In genomic region chr1:90705910-90706309, GRCh38 we compare ENCODE assay signal across 1 cellular context.
TF ChIP-seq lines count a peak whose summit lies in the region.

No MANE protein-coding gene starts in this region.

TF ChIP-seq in HepG2, 621 proteins besides CTCF, POLR2A, EP300 and RAD21:
- TF ChIP-seq MIXL1 (CRISPR knock-in tag; IDR thresholded peaks at IDR 0.05) (no peak), MAFG (CRISPR knock-in tag; IDR thresholded peaks at IDR 0.05) (no peak), ZNF121 (CRISPR knock-in tag; IDR thresholded peaks at IDR 0.05) (no peak), HOMEZ (CRISPR knock-in tag; IDR thresholded peaks at IDR 0.05; ENCODE audit: low read depth) (no peak), FOXJ3 (CRISPR knock-in tag; IDR thresholded peaks at IDR 0.05; ENCODE audit: borderline replicate concordance) (no peak), ZFP36L1 (CRISPR knock-in tag; IDR thresholded peaks at IDR 0.05) (no peak), BRCA1 (CRISPR knock-in tag; IDR thresholded peaks at IDR 0.05) (no peak), NFE2L1 (CRISPR knock-in tag; IDR thresholded peaks at IDR 0.05; ENCODE audit: borderline replicate concordance) (no peak), THAP9 (CRISPR knock-in tag; IDR thresholded peaks at IDR 0.05; ENCODE audit: borderline replicate concordance) (no peak), YEATS4 (CRISPR knock-in tag; IDR thresholded peaks at IDR 0.05; ENCODE audit: borderline replicate concordance) (no peak), ZFY (CRISPR knock-in tag; IDR thresholded peaks at IDR 0.05) (no peak), ZNF567 (CRISPR knock-in tag; IDR thresholded peaks at IDR 0.05; ENCODE audit: borderline replicate concordance) (no peak), ZNF609 (CRISPR knock-in tag; IDR thresholded peaks at IDR 0.05; ENCODE audit: borderline replicate concordance) (no peak), ZNF816 (CRISPR knock-in tag; IDR thresholded peaks at IDR 0.05; ENCODE audit: borderline replicate concordance) (no peak)
- TF ChIP-seq, protein P1, sequence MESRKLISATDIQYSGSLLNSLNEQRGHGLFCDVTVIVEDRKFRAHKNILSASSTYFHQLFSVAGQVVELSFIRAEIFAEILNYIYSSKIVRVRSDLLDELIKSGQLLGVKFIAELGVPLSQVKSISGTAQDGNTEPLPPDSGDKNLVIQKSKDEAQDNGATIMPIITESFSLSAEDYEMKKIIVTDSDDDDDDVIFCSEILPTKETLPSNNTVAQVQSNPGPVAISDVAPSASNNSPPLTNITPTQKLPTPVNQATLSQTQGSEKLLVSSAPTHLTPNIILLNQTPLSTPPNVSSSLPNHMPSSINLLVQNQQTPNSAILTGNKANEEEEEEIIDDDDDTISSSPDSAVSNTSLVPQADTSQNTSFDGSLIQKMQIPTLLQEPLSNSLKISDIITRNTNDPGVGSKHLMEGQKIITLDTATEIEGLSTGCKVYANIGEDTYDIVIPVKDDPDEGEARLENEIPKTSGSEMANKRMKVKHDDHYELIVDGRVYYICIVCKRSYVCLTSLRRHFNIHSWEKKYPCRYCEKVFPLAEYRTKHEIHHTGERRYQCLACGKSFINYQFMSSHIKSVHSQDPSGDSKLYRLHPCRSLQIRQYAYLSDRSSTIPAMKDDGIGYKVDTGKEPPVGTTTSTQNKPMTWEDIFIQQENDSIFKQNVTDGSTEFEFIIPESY (CRISPR knock-in tag; IDR thresholded peaks at IDR 0.05), result no peak
- TF ChIP-seq, protein P2, sequence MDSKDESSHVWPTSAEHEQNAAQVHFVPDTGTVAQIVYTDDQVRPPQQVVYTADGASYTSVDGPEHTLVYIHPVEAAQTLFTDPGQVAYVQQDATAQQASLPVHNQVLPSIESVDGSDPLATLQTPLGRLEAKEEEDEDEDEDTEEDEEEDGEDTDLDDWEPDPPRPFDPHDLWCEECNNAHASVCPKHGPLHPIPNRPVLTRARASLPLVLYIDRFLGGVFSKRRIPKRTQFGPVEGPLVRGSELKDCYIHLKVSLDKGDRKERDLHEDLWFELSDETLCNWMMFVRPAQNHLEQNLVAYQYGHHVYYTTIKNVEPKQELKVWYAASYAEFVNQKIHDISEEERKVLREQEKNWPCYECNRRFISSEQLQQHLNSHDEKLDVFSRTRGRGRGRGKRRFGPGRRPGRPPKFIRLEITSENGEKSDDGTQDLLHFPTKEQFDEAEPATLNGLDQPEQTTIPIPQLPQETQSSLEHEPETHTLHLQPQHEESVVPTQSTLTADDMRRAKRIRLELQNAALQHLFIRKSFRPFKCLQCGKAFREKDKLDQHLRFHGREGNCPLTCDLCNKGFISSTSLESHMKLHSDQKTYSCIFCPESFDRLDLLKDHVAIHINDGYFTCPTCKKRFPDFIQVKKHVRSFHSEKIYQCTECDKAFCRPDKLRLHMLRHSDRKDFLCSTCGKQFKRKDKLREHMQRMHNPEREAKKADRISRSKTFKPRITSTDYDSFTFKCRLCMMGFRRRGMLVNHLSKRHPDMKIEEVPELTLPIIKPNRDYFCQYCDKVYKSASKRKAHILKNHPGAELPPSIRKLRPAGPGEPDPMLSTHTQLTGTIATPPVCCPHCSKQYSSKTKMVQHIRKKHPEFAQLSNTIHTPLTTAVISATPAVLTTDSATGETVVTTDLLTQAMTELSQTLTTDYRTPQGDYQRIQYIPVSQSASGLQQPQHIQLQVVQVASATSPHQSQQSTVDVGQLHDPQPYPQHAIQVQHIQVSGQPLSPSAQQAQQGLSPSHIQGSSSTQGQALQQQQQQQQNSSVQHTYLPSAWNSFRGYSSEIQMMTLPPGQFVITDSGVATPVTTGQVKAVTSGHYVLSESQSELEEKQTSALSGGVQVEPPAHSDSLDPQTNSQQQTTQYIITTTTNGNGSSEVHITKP (CRISPR knock-in tag; IDR thresholded peaks at IDR 0.05; ENCODE audit: low read depth), result no peak
